In the genomic region with DNA sequence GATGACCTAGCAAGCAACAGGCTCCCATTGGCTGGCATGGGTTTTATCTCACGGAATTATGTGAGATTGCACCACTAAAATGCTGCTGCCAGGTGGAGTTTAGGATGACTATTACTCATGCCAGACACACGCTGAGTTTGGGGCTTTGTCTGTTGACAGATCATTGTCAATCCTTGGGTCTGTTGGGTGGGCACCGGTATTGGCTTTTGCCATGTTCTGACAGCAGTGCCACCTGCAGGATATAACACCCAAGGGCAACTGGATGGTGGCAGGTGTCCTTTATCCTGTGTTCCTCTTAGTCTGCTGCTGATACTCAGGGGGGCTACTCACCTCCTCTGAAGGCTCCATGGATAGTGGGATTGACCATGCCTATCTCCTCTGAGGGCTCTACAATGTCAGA, we compare ENCODE assay signal across 18 cellular contexts.
DNase-seq lines count a peak whose midpoint lies in the region; ATAC-seq, FAIRE-seq and TF ChIP-seq lines count a peak whose summit lies in the region.
"Had no signal": no experiment of that assay in that cellular context is flagged by ENCODE, and none has a peak within 500 bp of the region (broad histone marks: within the 10 kb centered on the region; RNA-seq: fewer than 3 reads in every experiment).

No MANE protein-coding gene starts in this region.

- H3K23ac ChIP-seq in H1 (ENCODE audit: insufficient read length) = no peak overlapping the region

- H3K14ac ChIP-seq in H1 (ENCODE audit: insufficient read length) = no peak overlapping the region

- no peaks in the 10 kb centered on the region for H3K36me3 ChIP-seq in H1 (ENCODE audit: control insufficient read depth in 2 of 4, insufficient read depth in 4 of 4, low read length in 3 of 4)
- H3K36me3 ChIP-seq: WERI-Rb-1 had no signal

- no peaks in the 10 kb centered on the region for H4K20me1 ChIP-seq in H1 (replicated peaks in 1 of 2; ENCODE audit: control insufficient read depth in 1 of 2, insufficient read depth in 2 of 2, low read length in 2 of 2)

- no peak for DNase-seq in GM12864 (ENCODE audit: low read depth)
- DNase-seq in LHCN-M2 (ENCODE audit: low read depth) = peak; percentile 30
- DNase-seq in H1 (ENCODE audit: low read depth in 1 of 2, low spot score in 2 of 2) = no peak
- no peak for DNase-seq in G401 (ENCODE audit: low spot score)
- no peak for DNase-seq in stimulated activated effector memory CD8-positive, alpha-beta T cell treated with anti-CD3 and anti-CD28 coated beads, Interleukin-12 subunit alpha, Interleukin-12 subunit beta, amount 100 ng/mL, for 72 hours (ENCODE audit: low spot score in 2 of 2)
- DNase-seq: caudate nucleus, DMS 273 treated with DMSO at 0.1 percent for 48 hours, glutamatergic neuron, Kasumi-1, kidney glomerular epithelial cell, NCI-H2081 treated with DMSO at 0.1 percent for 48 hours, posterior cingulate gyrus, WERI-Rb-1 had no signal

- no peak overlapping the region for H3K27ac Mint-ChIP-seq in stimulated activated effector memory CD8-positive, alpha-beta T cell treated with anti-CD3 and anti-CD28 coated beads, Interleukin-12 subunit alpha, Interleukin-12 subunit beta, amount 100 ng/mL, for 72 hours
- H3K27ac Mint-ChIP-seq: activated naive CD8-positive, alpha-beta T cell had no signal

- POLR2A ChIA-PET in H1 (lab: Charles Lee; ENCODE audit: partially characterized antibody) = no interaction called here

- FAIRE-seq in H1 (lab: Jason Lieb, UNC) = no peak
- FAIRE-seq: endometrium had no signal

- TF ChIP-seq CTCF in 22Rv1 (IDR thresholded peaks at IDR 0.05) = peak; percentile 24
- TF ChIP-seq CTCF in GM12864 (IDR thresholded peaks at IDR 0.05; ENCODE audit: low read depth, low read length, missing control alignments) = peak; percentile 29
- peak; percentile 30 to 51 (median 32); a peak in 3 of 4 replicates for TF ChIP-seq CTCF in H1 (IDR thresholded peaks at IDR 0.05; ENCODE audit: control extremely low read depth in 1 of 3, insufficient read depth in 1 of 3, low read depth in 1 of 3, low read length in 3 of 3)

- no peaks in the 10 kb centered on the region for H3K4me1 Mint-ChIP-seq in stimulated activated effector memory CD8-positive, alpha-beta T cell treated with anti-CD3 and anti-CD28 coated beads, Interleukin-12 subunit alpha, Interleukin-12 subunit beta, amount 100 ng/mL, for 72 hours

- H3K27me3 ChIP-seq in H1 (replicated peaks in 1 of 4; ENCODE audit: control insufficient read depth in 3 of 4, extremely low read depth in 1 of 4, insufficient read depth in 3 of 4, low read length in 3 of 4) = no peaks in the 10 kb centered on the region

- H3K9ac ChIP-seq in H1 (replicated peaks in 1 of 4; ENCODE audit: extremely low read depth in 1 of 4, low read depth in 3 of 4, low read length in 3 of 4) = no peak overlapping the region

- no peaks in the 10 kb centered on the region for H3K79me1 ChIP-seq in H1 (ENCODE audit: low read depth, low read length)

- H3K4me3 ChIP-seq in GM12864 (ENCODE audit: low read depth, low read length) = no peak overlapping the region
- no peak overlapping the region for H3K4me3 ChIP-seq in H1 (ENCODE audit: extremely low read depth in 1 of 4, insufficient read depth in 2 of 4, low read depth in 3 of 4, low read length in 4 of 4)

- no peak for ATAC-seq in stimulated activated effector memory CD8-positive, alpha-beta T cell treated with anti-CD3 and anti-CD28 coated beads, Interleukin-12 subunit alpha, Interleukin-12 subunit beta, amount 100 ng/mL, for 72 hours
- ATAC-seq in HG03432 (IDR thresholded peaks at IDR 0.05; ENCODE audit: unreplicated experiment) (no peak), GM18907 (IDR thresholded peaks at IDR 0.05; ENCODE audit: unreplicated experiment) (no peak)

- peaks cover 0 to 10% (median under 1%) of the 10 kb centered on the region in 4 experiments; a peak in 2 of 7 replicates for H3K4me1 ChIP-seq in H1 (replicated peaks in 1 of 4; ENCODE audit: control insufficient read depth in 3 of 4, insufficient read depth in 4 of 4, low read length in 3 of 4)

- no peak overlapping the region for H3K4me3 Mint-ChIP-seq in stimulated activated effector memory CD8-positive, alpha-beta T cell treated with anti-CD3 and anti-CD28 coated beads, Interleukin-12 subunit alpha, Interleukin-12 subunit beta, amount 100 ng/mL, for 72 hours
- H3K4me3 Mint-ChIP-seq: activated naive CD8-positive, alpha-beta T cell had no signal

- no peak overlapping the region for H3K18ac ChIP-seq in H1 (ENCODE audit: extremely low read depth, low read length)

- H3K23me2 ChIP-seq in H1 (ENCODE audit: low read depth, low read length) = no peaks in the 10 kb centered on the region

- no peak overlapping the region for H2AFZ ChIP-seq in H1 (ENCODE audit: low read length)

- H3K56ac ChIP-seq in H1 (replicated peaks; ENCODE audit: insufficient read length, low read depth, low read length) = no peak overlapping the region

- TF ChIP-seq EP300 in H1 (IDR thresholded peaks at IDR 0.05; ENCODE audit: borderline replicate concordance in 1 of 2, low read depth in 2 of 2, low read length in 2 of 2) = no peak

- H3K27ac ChIP-seq in 22Rv1 (no peak overlapping the region), H1 (ENCODE audit: low read depth, low read length) (no peak overlapping the region)
- H3K27ac ChIP-seq: WERI-Rb-1 had no signal

- in situ Hi-C loops in G401 (cut with HindIII; ENCODE audit: low sequenced_read_pairs) = no loop called here

- no peak overlapping the region for H3K4ac ChIP-seq in H1 (replicated peaks; ENCODE audit: insufficient read length, low read depth, low read length)

- H2BK120ac ChIP-seq in H1 (replicated peaks; ENCODE audit: low read depth, low read length) = no peak overlapping the region

- no peaks in the 10 kb centered on the region for H3K79me2 ChIP-seq in H1 (ENCODE audit: control insufficient read depth in 1 of 2, insufficient read depth in 2 of 2, low read length in 2 of 2)

- no peak overlapping the region for H2BK12ac ChIP-seq in H1 (ENCODE audit: low read depth, low read length)

- no peak overlapping the region for H2BK15ac ChIP-seq in H1 (ENCODE audit: low read length)

- no peaks in the 10 kb centered on the region for H3K9me3 ChIP-seq in H1 (ENCODE audit: insufficient read depth in 2 of 2, low read depth in 1 of 2, low read length in 1 of 2)

- H2AK5ac ChIP-seq in H1 (ENCODE audit: low read depth, low read length) = no peak overlapping the region

- H4K8ac ChIP-seq in H1 (ENCODE audit: extremely low read depth, insufficient read depth, low read length) = no peak overlapping the region

- H2BK5ac ChIP-seq in H1 (ENCODE audit: low read depth, low read length) = no peak overlapping the region

- H3K9me3 Mint-ChIP-seq in stimulated activated effector memory CD8-positive, alpha-beta T cell treated with anti-CD3 and anti-CD28 coated beads, Interleukin-12 subunit alpha, Interleukin-12 subunit beta, amount 100 ng/mL, for 72 hours = no peaks in the 10 kb centered on the region

- WGBS in H1 (ENCODE audit: extremely low coverage in 1 of 2, insufficient coverage in 1 of 2, insufficient read length in 1 of 2, insufficient replicate concordance in 2 of 2, low coverage in 1 of 2, low lambda C conversion rate in 2 of 2, missing lambda C conversion rate in 1 of 2), 2 experiments = 79% methylated on average over 3 of the region's 3 CpGs; no CpG with 5 or more reads in 1 of the 2 experiments

- TF ChIP-seq POLR2A in H1 (IDR thresholded peaks at IDR 0.05; ENCODE audit: control extremely low read depth in 1 of 2, low read depth in 2 of 2, low read length in 2 of 2) = no peak

- no peak overlapping the region for H2BK20ac ChIP-seq in H1 (ENCODE audit: low read length)

- no peaks in the 10 kb centered on the region for H3K36me3 Mint-ChIP-seq in stimulated activated effector memory CD8-positive, alpha-beta T cell treated with anti-CD3 and anti-CD28 coated beads, Interleukin-12 subunit alpha, Interleukin-12 subunit beta, amount 100 ng/mL, for 72 hours
- H3K36me3 Mint-ChIP-seq: activated naive CD8-positive, alpha-beta T cell had no signal

- H4K5ac ChIP-seq in H1 (ENCODE audit: insufficient read length, low read depth, low read length) = no peak overlapping the region

- CTCF ChIA-PET in H1 (lab: Charles Lee; ENCODE audit: partially characterized antibody) = interaction anchor here (1.1 to 1.9 kb wide), 5 partner anchors 9 to 322 kb away, joined by 3 to 5 read pairs (median 4); no protein-coding TSS in a partner anchor

- peak; percentile 39 to 59 for TF ChIP-seq RAD21 in H1 (IDR thresholded peaks at IDR 0.05 in 1 of 2, conservative IDR thresholded peaks at IDR 0.05 in 1 of 2; ENCODE audit: low read depth in 2 of 2, low read length in 2 of 2)

- no peak overlapping the region for H3K4me2 ChIP-seq in H1 (ENCODE audit: insufficient read depth in 1 of 2, low read depth in 2 of 2, low read length in 2 of 2)

- no peak overlapping the region for H4K91ac ChIP-seq in H1 (replicated peaks; ENCODE audit: insufficient read length, low read length)

TF ChIP-seq in H1, 55 proteins besides CTCF, POLR2A, EP300 and RAD21:
- TF ChIP-seq EGR1 (IDR thresholded peaks at IDR 0.05; ENCODE audit: borderline replicate concordance, low read depth, low read length) (no peak), CHD2 (IDR thresholded peaks at IDR 0.05; ENCODE audit: low read length) (no peak), BRCA1 (IDR thresholded peaks at IDR 0.05; ENCODE audit: low read depth, low read length) (no peak), SUZ12 (IDR thresholded peaks at IDR 0.05; ENCODE audit: low read length) (no peak), ASH2L (IDR thresholded peaks at IDR 0.05; ENCODE audit: low read length) (no peak), HDAC2 (IDR thresholded peaks at IDR 0.05; ENCODE audit: borderline replicate concordance in 1 of 2, low read depth in 2 of 2, low read length in 2 of 2) (no peak), GTF2F1 (IDR thresholded peaks at IDR 0.05; ENCODE audit: borderline replicate concordance, low read depth, low read length) (no peak), SP1 (IDR thresholded peaks at IDR 0.05; ENCODE audit: low read depth, low read length) (no peak), POLR2AphosphoS5 (IDR thresholded peaks at IDR 0.05; ENCODE audit: low read depth, low read length) (no peak)
- TF ChIP-seq, protein P1, sequence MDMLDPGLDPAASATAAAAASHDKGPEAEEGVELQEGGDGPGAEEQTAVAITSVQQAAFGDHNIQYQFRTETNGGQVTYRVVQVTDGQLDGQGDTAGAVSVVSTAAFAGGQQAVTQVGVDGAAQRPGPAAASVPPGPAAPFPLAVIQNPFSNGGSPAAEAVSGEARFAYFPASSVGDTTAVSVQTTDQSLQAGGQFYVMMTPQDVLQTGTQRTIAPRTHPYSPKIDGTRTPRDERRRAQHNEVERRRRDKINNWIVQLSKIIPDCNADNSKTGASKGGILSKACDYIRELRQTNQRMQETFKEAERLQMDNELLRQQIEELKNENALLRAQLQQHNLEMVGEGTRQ (IDR thresholded peaks at IDR 0.05; ENCODE audit: low read length) = no peak
TF ChIP-seq in H1: peak in this region for 0.
